ENCODE assay signal across 16 cellular contexts in the genomic region with DNA sequence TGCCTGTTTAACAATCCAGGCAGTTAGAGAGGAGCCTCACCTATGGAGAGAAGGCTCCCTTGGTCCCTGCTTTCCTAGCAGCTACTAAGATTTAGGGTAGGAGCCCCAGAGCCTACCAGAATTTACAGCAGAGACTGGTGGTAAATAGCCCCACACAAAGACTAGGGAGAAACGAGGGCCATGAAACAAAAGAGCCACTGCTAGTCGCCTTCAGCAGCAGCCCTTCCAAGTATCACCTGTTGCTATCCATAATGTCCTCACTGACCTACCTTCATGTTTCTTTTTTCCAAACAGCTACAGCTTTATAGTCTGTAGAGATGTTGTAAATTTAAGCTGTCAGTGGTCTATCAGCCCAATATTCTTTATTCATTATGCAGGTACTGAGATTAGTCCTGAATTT.
"Had no signal": no experiment of that assay in that cellular context is flagged by ENCODE, and none has a peak within 500 bp of the region (broad histone marks: within the 10 kb centered on the region; RNA-seq: fewer than 3 reads in every experiment).

No MANE protein-coding gene starts in this region.

- H3K9me3 Mint-ChIP-seq: activated CD4-positive, alpha-beta T cell treated with anti-CD3 and anti-CD28 coated beads, Interleukin-2, amount 10 ng/mL, durations not matched to agents 24 days and 14 days; T-helper 2 cell treated with Interferon-gamma antibody and Interleukin-4, amounts not matched to agents 5 μg/mL and 100 μg/mL, for 36 hours had no signal

- H3K4me3 ChIP-seq: ascending aorta, dorsolateral prefrontal cortex, hepatocyte, right atrium auricular region, upper lobe of left lung had no signal

- H3K27me3 Mint-ChIP-seq: activated CD4-positive, alpha-beta T cell treated with anti-CD3 and anti-CD28 coated beads, Interleukin-2, amount 10 ng/mL, durations not matched to agents 24 days and 14 days had no signal

- DNase-seq: activated CD4-positive, alpha-beta T cell treated with anti-CD3 and anti-CD28 coated beads, Interleukin-2, amount 10 ng/mL, durations not matched to agents 24 days and 14 days; activated CD8-positive, alpha-beta memory T cell treated with anti-CD3 and anti-CD28 coated beads, Interleukin-2, amount 50 U/mL, for 4 hours; activated CD8-positive, alpha-beta T cell treated with anti-CD3 and anti-CD28 coated beads, Interleukin-2, amount 10 ng/mL, durations not matched to agents 7 days and 5 days; islet precursor cell; nephron progenitor cell; occipital lobe; small intestine; stimulated activated CD4-positive, alpha-beta T cell treated with anti-CD3 and anti-CD28 coated beads, Interleukin-4, amount 100 ng/mL, for 24 hours; stimulated activated naive CD4-positive, alpha-beta T cell treated with Interleukin-2 at 50 U/mL for 16 hours; SW 1271; upper lobe of left lung had no signal

- H3K27me3 ChIP-seq: ascending aorta, hepatocyte, right atrium auricular region, upper lobe of left lung had no signal

- H3K27ac Mint-ChIP-seq: nephron progenitor cell had no signal

- H3K9me3 ChIP-seq: ascending aorta, right atrium auricular region, upper lobe of left lung had no signal

- H3K4me1 Mint-ChIP-seq: nephron progenitor cell had no signal

- H3K4me3 Mint-ChIP-seq: activated CD4-positive, alpha-beta T cell treated with anti-CD3 and anti-CD28 coated beads, Interleukin-2, amount 10 ng/mL, durations not matched to agents 24 days and 14 days; nephron progenitor cell had no signal

- H3K27ac ChIP-seq: ascending aorta, hepatocyte, upper lobe of left lung had no signal

- H3K36me3 ChIP-seq: ascending aorta, right atrium auricular region, upper lobe of left lung had no signal

- H3K4me1 ChIP-seq: ascending aorta had no signal
